In the genomic region with DNA sequence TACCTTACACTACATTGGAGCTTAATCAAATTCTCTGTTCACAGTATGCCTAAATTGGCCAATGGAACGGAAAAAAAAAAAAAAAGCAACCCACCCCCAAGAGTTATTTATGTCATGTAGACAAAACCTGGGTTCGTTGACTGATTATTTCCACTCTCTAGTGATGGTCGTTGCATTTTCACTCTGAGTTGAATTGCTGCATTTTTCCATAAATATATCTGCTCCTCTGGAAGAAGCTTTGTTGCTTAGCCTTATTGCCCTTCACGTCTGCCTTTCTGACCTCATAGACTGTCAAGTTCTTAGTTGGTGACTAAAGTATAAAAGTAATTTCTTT, we compare ENCODE assay signal across 12 cellular contexts.
DNase-seq lines count a peak whose midpoint lies in the region; ATAC-seq and TF ChIP-seq lines count a peak whose summit lies in the region.
"Had no signal": no experiment of that assay in that cellular context is flagged by ENCODE, and none has a peak within 500 bp of the region (broad histone marks: within the 10 kb centered on the region; RNA-seq: fewer than 3 reads in every experiment).

No MANE protein-coding gene starts in this region.

- no peak overlapping the region for H2AFZ ChIP-seq in MM.1S (ENCODE audit: low read length)

- no peaks in the 10 kb centered on the region for H3K9me3 ChIP-seq in MM.1S (replicated peaks; ENCODE audit: insufficient read depth, low read length)
- H3K9me3 ChIP-seq: MG63 had no signal

- H3K9ac ChIP-seq in MM.1S (ENCODE audit: low read length) = no peak overlapping the region

- no peaks in the 10 kb centered on the region for H3K79me2 ChIP-seq in MM.1S (ENCODE audit: low read length)

- CTCF ChIA-PET in activated CD8-positive, alpha-beta memory T cell treated with anti-CD3 and anti-CD28 coated beads, Interleukin-2, amount 10 ng/mL, durations not matched to agents 7 days and 5 days (lab: Charles Lee) = interaction anchor here (0.6 to 1.6 kb wide), 3 partner anchors 12 to 572 kb away, joined by 3 to 7 read pairs (median 4); no protein-coding TSS in a partner anchor

- no peaks in the 10 kb centered on the region for H3K27me3 ChIP-seq in MM.1S (replicated peaks; ENCODE audit: insufficient read depth, low read length)
- H3K27me3 ChIP-seq: MG63 had no signal

- no peak for DNase-seq in activated CD8-positive, alpha-beta memory T cell treated with anti-CD3 and anti-CD28 coated beads, Interleukin-2, amount 10 ng/mL, durations not matched to agents 7 days and 5 days
- DNase-seq in activated CD8-positive, alpha-beta memory T cell treated with anti-CD3 and anti-CD28 coated beads for 24 hours = no peak
- DNase-seq in LHCN-M2 (ENCODE audit: low read depth) = peak; percentile 36
- no peak for DNase-seq in stimulated activated effector memory CD8-positive, alpha-beta T cell treated with anti-CD3 and anti-CD28 coated beads, Interleukin-12 subunit alpha, Interleukin-12 subunit beta, amount 100 ng/mL, for 72 hours (ENCODE audit: low spot score in 2 of 2)
- no peak for DNase-seq in MM.1S
- no peak for DNase-seq in activated gamma-delta T cell (lab: John Stamatoyannopoulos, UW)
- DNase-seq: nucleus accumbens, substantia nigra had no signal

- TF ChIP-seq CTCF in MM.1S (IDR thresholded peaks at IDR 0.05; ENCODE audit: low read length) = no peak

- no peaks in the 10 kb centered on the region for H3F3A ChIP-seq in MM.1S (ENCODE audit: insufficient read depth, low read length)

- no peaks in the 10 kb centered on the region for H3K27me3 Mint-ChIP-seq in activated CD8-positive, alpha-beta memory T cell treated with anti-CD3 and anti-CD28 coated beads, Interleukin-2, amount 10 ng/mL, durations not matched to agents 7 days and 5 days
- H3K27me3 Mint-ChIP-seq in activated naive CD8-positive, alpha-beta T cell = no peaks in the 10 kb centered on the region
- H3K27me3 Mint-ChIP-seq: brain had no signal

- H3K36me3 ChIP-seq in MM.1S (replicated peaks; ENCODE audit: insufficient read depth, low read length) = no peaks in the 10 kb centered on the region
- H3K36me3 ChIP-seq: MG63 had no signal

- H3K4me1 Mint-ChIP-seq in activated CD8-positive, alpha-beta memory T cell treated with anti-CD3 and anti-CD28 coated beads, Interleukin-2, amount 10 ng/mL, durations not matched to agents 7 days and 5 days = peaks cover 13% of the 10 kb centered on the region
- peaks cover 31% of the 10 kb centered on the region for H3K4me1 Mint-ChIP-seq in activated naive CD8-positive, alpha-beta T cell (ENCODE audit: low read depth)
- peaks cover 26% of the 10 kb centered on the region for H3K4me1 Mint-ChIP-seq in stimulated activated effector memory CD8-positive, alpha-beta T cell treated with anti-CD3 and anti-CD28 coated beads, Interleukin-12 subunit alpha, Interleukin-12 subunit beta, amount 100 ng/mL, for 72 hours

- no peaks in the 10 kb centered on the region for H4K20me1 ChIP-seq in MM.1S (ENCODE audit: insufficient read depth, low read length)

- no peak overlapping the region for H3K4me2 ChIP-seq in MM.1S (ENCODE audit: low read depth, low read length)

- H3K36me3 Mint-ChIP-seq in activated CD8-positive, alpha-beta memory T cell treated with anti-CD3 and anti-CD28 coated beads, Interleukin-2, amount 10 ng/mL, durations not matched to agents 7 days and 5 days = no peaks in the 10 kb centered on the region
- no peaks in the 10 kb centered on the region for H3K36me3 Mint-ChIP-seq in activated naive CD8-positive, alpha-beta T cell
- H3K36me3 Mint-ChIP-seq in stimulated activated effector memory CD8-positive, alpha-beta T cell treated with anti-CD3 and anti-CD28 coated beads, Interleukin-12 subunit alpha, Interleukin-12 subunit beta, amount 100 ng/mL, for 72 hours = peaks cover 11% of the 10 kb centered on the region
- H3K36me3 Mint-ChIP-seq: brain had no signal

- peak; percentile 40 for ATAC-seq in activated CD8-positive, alpha-beta memory T cell treated with anti-CD3 and anti-CD28 coated beads, Interleukin-2, amount 10 ng/mL, durations not matched to agents 7 days and 5 days
- peak; percentile 61 for ATAC-seq in stimulated activated effector memory CD8-positive, alpha-beta T cell treated with anti-CD3 and anti-CD28 coated beads, Interleukin-12 subunit alpha, Interleukin-12 subunit beta, amount 100 ng/mL, for 72 hours
- no peak for ATAC-seq in HG03196 (IDR thresholded peaks at IDR 0.05; ENCODE audit: unreplicated experiment)

- H3K9me3 Mint-ChIP-seq in activated CD8-positive, alpha-beta memory T cell treated with anti-CD3 and anti-CD28 coated beads, Interleukin-2, amount 10 ng/mL, durations not matched to agents 7 days and 5 days (ENCODE audit: low read depth) = no peaks in the 10 kb centered on the region
- no peaks in the 10 kb centered on the region for H3K9me3 Mint-ChIP-seq in activated naive CD8-positive, alpha-beta T cell (ENCODE audit: low read depth)
- no peaks in the 10 kb centered on the region for H3K9me3 Mint-ChIP-seq in stimulated activated effector memory CD8-positive, alpha-beta T cell treated with anti-CD3 and anti-CD28 coated beads, Interleukin-12 subunit alpha, Interleukin-12 subunit beta, amount 100 ng/mL, for 72 hours

- H3K4me1 ChIP-seq in MM.1S (ENCODE audit: low read length) = no peaks in the 10 kb centered on the region

- no peak overlapping the region for H3K27ac ChIP-seq in MM.1S (ENCODE audit: low read length)

- no peak overlapping the region for H3K4me3 ChIP-seq in MM.1S (ENCODE audit: low read length)
- H3K4me3 ChIP-seq: MG63 had no signal

- H3K4me3 Mint-ChIP-seq in activated CD8-positive, alpha-beta memory T cell treated with anti-CD3 and anti-CD28 coated beads, Interleukin-2, amount 10 ng/mL, durations not matched to agents 7 days and 5 days = no peak overlapping the region
- H3K4me3 Mint-ChIP-seq in activated naive CD8-positive, alpha-beta T cell = peak overlapping the region; percentile 75
- H3K4me3 Mint-ChIP-seq in stimulated activated effector memory CD8-positive, alpha-beta T cell treated with anti-CD3 and anti-CD28 coated beads, Interleukin-12 subunit alpha, Interleukin-12 subunit beta, amount 100 ng/mL, for 72 hours = peak overlapping the region; percentile 58
- H3K4me3 Mint-ChIP-seq: brain had no signal

- H3K9me2 ChIP-seq in MM.1S (replicated peaks; ENCODE audit: insufficient read depth, low read length) = no peaks in the 10 kb centered on the region

- H3K27ac Mint-ChIP-seq in activated CD8-positive, alpha-beta memory T cell treated with anti-CD3 and anti-CD28 coated beads, Interleukin-2, amount 10 ng/mL, durations not matched to agents 7 days and 5 days = no peak overlapping the region
- H3K27ac Mint-ChIP-seq in activated naive CD8-positive, alpha-beta T cell = peak overlapping the region; percentile 97
- peak overlapping the region; percentile 76 for H3K27ac Mint-ChIP-seq in stimulated activated effector memory CD8-positive, alpha-beta T cell treated with anti-CD3 and anti-CD28 coated beads, Interleukin-12 subunit alpha, Interleukin-12 subunit beta, amount 100 ng/mL, for 72 hours
